ENCODE assay signal across 8 cellular contexts in genomic region chr12:1660304-1661187, GRCh38. TPM values are rescaled to one million over a fixed set of nuclear protein-coding genes. Genes with fewer than 3 reads are reported as not detected.
DNase-seq lines count a peak whose midpoint lies in the region; ATAC-seq and TF ChIP-seq lines count a peak whose summit lies in the region.

No MANE protein-coding gene starts in this region.

- H3K9me3 ChIP-seq in IMR-90 (ENCODE audit: control insufficient read depth, insufficient read depth, low read length), result no peaks in the 10 kb centered on the region
- H3K9me3 ChIP-seq in gastrocnemius medialis, result no peaks in the 10 kb centered on the region

- no peak overlapping the region for H4K8ac ChIP-seq in IMR-90 (ENCODE audit: low read depth in 2 of 2, low read length in 2 of 2)

- TF ChIP-seq POLR2A in IMR-90 (IDR thresholded peaks at IDR 0.05; ENCODE audit: low read depth, low read length) (no peak), gastrocnemius medialis (IDR thresholded peaks at IDR 0.05) (peak in 1 of 2 donors; percentile 47)

- 80% methylated on average over 1 of the region's 20 CpGs; no CpG with 5 or more reads in 1 of the 2 experiments for WGBS in IMR-90 (ENCODE audit: extremely low coverage in 2 of 2, insufficient read length in 1 of 2), 2 experiments

- dilution Hi-C loops in IMR-90 (cut with HindIII; ENCODE audit: low sequenced_read_pairs, unreplicated experiment), result no loop called here

- no peak overlapping the region for H3K18ac ChIP-seq in IMR-90 (ENCODE audit: low read depth, low read length)

- DNase-seq in IMR-90 (no peak), Right ventricle myocardium superior (peak; percentile 62), gastrocnemius medialis (peak; percentile 67 to 74), islet precursor cell (no peak), NCI-H1105 (lab: John Stamatoyannopoulos, UW) (no peak)
- peak; percentile 35 for DNase-seq in activated T-cell treated with anti-CD3 and anti-CD28 coated beads, Interleukin-2, amount 50 U/mL, for 72 hours

- CTCF ChIA-PET in IMR-90 (lab: Yijun Ruan, JAX), result no interaction called here

- no peak overlapping the region for H3K56ac ChIP-seq in IMR-90 (ENCODE audit: extremely low read depth, insufficient read depth, low read length)

- H3K4me2 ChIP-seq in IMR-90 (ENCODE audit: low read depth, low read length), result no peak overlapping the region

- no peak overlapping the region for H2BK120ac ChIP-seq in IMR-90 (ENCODE audit: low read depth, low read length)

- H3K36me3 ChIP-seq in IMR-90 (ENCODE audit: control insufficient read depth, insufficient read depth, low read length) (no peaks in the 10 kb centered on the region), gastrocnemius medialis (no peaks in the 10 kb centered on the region)

- H3K27ac Mint-ChIP-seq in activated T-cell treated with anti-CD3 and anti-CD28 coated beads, Interleukin-2, amount 50 U/mL, for 72 hours, result peak overlapping the region; percentile 9

- no peaks in the 10 kb centered on the region for H3K27me3 Mint-ChIP-seq in activated T-cell treated with anti-CD3 and anti-CD28 coated beads, Interleukin-2, amount 50 U/mL, for 72 hours (ENCODE audit: low read depth)

- H3K23ac ChIP-seq in IMR-90 (ENCODE audit: low read depth, low read length), result no peak overlapping the region

- POLR2A ChIA-PET in IMR-90 (lab: Charles Lee; ENCODE audit: unreplicated experiment), result no interaction called here

- H4K5ac ChIP-seq in IMR-90 (ENCODE audit: low read depth, low read length), result no peak overlapping the region

- peak overlapping the region; percentile 7 to 12 for H3K4me3 Mint-ChIP-seq in activated T-cell treated with anti-CD3 and anti-CD28 coated beads, Interleukin-2, amount 50 U/mL, for 72 hours

- no peak for TF ChIP-seq CTCF in IMR-90 (conservative IDR thresholded peaks at IDR 0.05; ENCODE audit: low read depth, low read length)
- TF ChIP-seq CTCF in gastrocnemius medialis (IDR thresholded peaks at IDR 0.05 in 4 of 5, conservative IDR thresholded peaks at IDR 0.05 in 1 of 5), result no peak

- no peak for TF ChIP-seq RAD21 in IMR-90 (IDR thresholded peaks at IDR 0.05; ENCODE audit: low read length)

- intact Hi-C loops in IMR-90 (cut with micrococcal nuclease), result no loop called here
- intact Hi-C loops in Right ventricle myocardium superior (cut with DNase I), result no loop called here
- intact Hi-C loops in gastrocnemius medialis (cut with DNase I; ENCODE audit: low total_unique reads), result loop anchor here (2.0 kb wide), 1 partner anchor 30 kb away; the partner anchor contains the start of gene ADIPOR2

- peaks cover 0 to 2% of the 10 kb centered on the region in 2 donors for H3K36me3 Mint-ChIP-seq in activated T-cell treated with anti-CD3 and anti-CD28 coated beads, Interleukin-2, amount 50 U/mL, for 72 hours (ENCODE audit: insufficient read depth in 2 of 2)

- peaks cover 2% of the 10 kb centered on the region; the same call in 1 of the 2 replicates for H3K4me1 ChIP-seq in IMR-90 (ENCODE audit: control insufficient read depth, insufficient read depth, low read length)
- H3K4me1 ChIP-seq in gastrocnemius medialis, result peaks cover 25 to 37% of the 10 kb centered on the region in 2 donors

- no peak overlapping the region for H4K91ac ChIP-seq in IMR-90 (ENCODE audit: insufficient read depth, low read depth, low read length)

- H3K9me1 ChIP-seq in IMR-90 (ENCODE audit: insufficient read depth, low read length), result 0 out of 2 replicates have a peak, but pooled peaks cover 4% of the 10 kb centered on the region

- H3K4ac ChIP-seq in IMR-90 (ENCODE audit: low read depth, low read length), result no peak overlapping the region

- no peak overlapping the region for H3K9ac ChIP-seq in IMR-90 (ENCODE audit: low read depth, low read length)

- peaks cover 13% of the 10 kb centered on the region for H3K4me1 Mint-ChIP-seq in activated T-cell treated with anti-CD3 and anti-CD28 coated beads, Interleukin-2, amount 50 U/mL, for 72 hours (ENCODE audit: low read depth)

- H3K4me3 ChIP-seq in IMR-90 (ENCODE audit: insufficient read depth, low read depth, low read length) (no peak overlapping the region), gastrocnemius medialis (peak overlapping the region in 2 of 4 donors; percentile 24 to 32)

- H4K20me1 ChIP-seq in IMR-90 (ENCODE audit: insufficient read depth, low read length), result peaks cover 4% of the 10 kb centered on the region; the same call in 1 of the 2 replicates

- no peaks in the 10 kb centered on the region for H3K79me1 ChIP-seq in IMR-90 (ENCODE audit: low read depth in 1 of 2, low read length in 2 of 2)

- H2BK15ac ChIP-seq in IMR-90 (ENCODE audit: low read depth, low read length), result no peak overlapping the region

- no peaks in the 10 kb centered on the region; the same call in 1 of the 2 replicates for H3K27me3 ChIP-seq in IMR-90 (ENCODE audit: control insufficient read depth, insufficient read depth, low read length)
- H3K27me3 ChIP-seq in gastrocnemius medialis, result peaks cover 0 to 3% (median 0%) of the 10 kb centered on the region in 3 donors

- ATAC-seq in IMR-90 (ENCODE audit: low read depth), result no peak
- ATAC-seq in activated T-cell treated with anti-CD3 and anti-CD28 coated beads, Interleukin-2, amount 50 U/mL, for 72 hours (replicated peaks in 1 of 2), result peak; percentile 20
- ATAC-seq in Right ventricle myocardium superior (ENCODE audit: poor library complexity), result peak; percentile 18
- ATAC-seq in gastrocnemius medialis, result peak; percentile 59 to 69
- no peak for ATAC-seq in HG02981 (IDR thresholded peaks at IDR 0.05; ENCODE audit: unreplicated experiment)
- no peak for ATAC-seq in GM18870 (IDR thresholded peaks at IDR 0.05; ENCODE audit: unreplicated experiment)

- no peak overlapping the region for H3K27ac ChIP-seq in IMR-90 (ENCODE audit: insufficient read depth, low read length)
- H3K27ac ChIP-seq in gastrocnemius medialis, result peak overlapping the region; percentile 85 to 90 (median 88)

- no TSS peak for BruUV-seq in IMR-90 (replicated peaks; lab: Mats Ljungman, UMichigan)

- H3K9me3 Mint-ChIP-seq in activated T-cell treated with anti-CD3 and anti-CD28 coated beads, Interleukin-2, amount 50 U/mL, for 72 hours, result peaks cover 0 to 1% of the 10 kb centered on the region in 2 donors

- H2AK5ac ChIP-seq in IMR-90 (ENCODE audit: low read depth, low read length), result no peak overlapping the region

- in situ Hi-C loops in IMR-90 (cut with MboI; ENCODE audit: low sequenced_read_pairs), result loop anchor here (25.0 kb wide), 1 partner anchor 627 kb away; no protein-coding TSS in a partner anchor
- in situ Hi-C loops in gastrocnemius medialis (cut with MboI; ENCODE audit: low sequenced_read_pairs in 4 of 4), result no loop called here

- H2BK5ac ChIP-seq in IMR-90 (ENCODE audit: low read depth, low read length, poor library complexity, severe bottlenecking), result no peak overlapping the region

- no peak overlapping the region for H2AK9ac ChIP-seq in IMR-90 (replicated peaks; ENCODE audit: low read depth, low read length, poor library complexity)

- H2AFZ ChIP-seq in IMR-90 (replicated peaks; ENCODE audit: low read length, poor library complexity), result peak overlapping the region; percentile 16

- no peak overlapping the region for H2BK20ac ChIP-seq in IMR-90 (ENCODE audit: low read depth, low read length)

- no peak overlapping the region for H3K14ac ChIP-seq in IMR-90 (replicated peaks; ENCODE audit: low read depth, low read length)

TF ChIP-seq in IMR-90, 13 proteins besides CTCF, POLR2A, EP300 and RAD21:
- TF ChIP-seq MAFK (IDR thresholded peaks at IDR 0.05; ENCODE audit: low read depth, low read length), result no peak
- TF ChIP-seq CEBPB (IDR thresholded peaks at IDR 0.05; ENCODE audit: low read depth, low read length), result no peak
- no peak for TF ChIP-seq SMC3 (IDR thresholded peaks at IDR 0.05; ENCODE audit: low read depth, low read length)
- no peak for TF ChIP-seq NFE2L2 (IDR thresholded peaks at IDR 0.05; ENCODE audit: low read depth, low read length)
- TF ChIP-seq ELK1 (IDR thresholded peaks at IDR 0.05; ENCODE audit: borderline replicate concordance, low read depth, low read length), result no peak

RNA-seq across cellular contexts. Expression of gene ADIPOR2, which starts 30.3 kb away (rescaled TPM):
- 24.9 and 27.2 TPM in 2 replicates for total RNA-seq in IMR-90 (2012; rRNA removed)
- polyA plus RNA-seq in IMR-90 (2012; rRNA removed), result 18.4 and 20.0 TPM in 2 replicates
- 7.1 and 11.4 TPM in 2 replicates for polyA plus RNA-seq in IMR-90 (2012; cell fraction: cytosol; rRNA removed)
- polyA plus RNA-seq in IMR-90 (2012; cell fraction: nucleus; rRNA removed; ENCODE audit: low replicate concordance), result 5.3 and 24.2 TPM in 2 replicates
- 10 to 100 TPM; 37.0 to 43.5 TPM for total RNA-seq in activated T-cell treated with anti-CD3 and anti-CD28 coated beads, Interleukin-2, amount 50 U/mL, for 72 hours
- 30.8 TPM for total RNA-seq in Right ventricle myocardium superior
- total RNA-seq in gastrocnemius medialis, result 10 to 100 TPM; 18.9 to 47.4 (median 25.1) TPM

RNA-seq across cellular contexts. Expression of gene WNT5B, which starts 31.5 kb away (rescaled TPM):
- total RNA-seq in IMR-90 (2012; rRNA removed) (96.1 and 102 TPM in 2 replicates), Right ventricle myocardium superior (3.2 TPM), gastrocnemius medialis (1 to 10 TPM in 2 of 4 donors, under 1 TPM in 2; 0.17 to 2.5 (median 0.88) TPM)
- polyA plus RNA-seq in IMR-90 (2012; rRNA removed), result 83.7 and 98.8 TPM in 2 replicates
- 77.8 and 101 TPM in 2 replicates for polyA plus RNA-seq in IMR-90 (2012; cell fraction: cytosol; rRNA removed)
- 49.1 and 91.4 TPM in 2 replicates for polyA plus RNA-seq in IMR-90 (2012; cell fraction: nucleus; rRNA removed; ENCODE audit: low replicate concordance)
- total RNA-seq in activated T-cell treated with anti-CD3 and anti-CD28 coated beads, Interleukin-2, amount 50 U/mL, for 72 hours, result under 1 TPM; 0.22 to 0.51 TPM

Comparison
In these comparisons a context has a peak if more than half of its experiments do, and no peak if none do; other contexts are left out.
1. ATAC-seq: peak in activated T-cell treated with anti-CD3 and anti-CD28 coated beads, Interleukin-2, amount 50 U/mL, for 72 hours (2 of 2), Right ventricle myocardium superior (single experiment) and gastrocnemius medialis (2 of 2); none in IMR-90 (single experiment), HG02981 (single experiment) and GM18870 (single experiment).
2. DNase-seq: peak in activated T-cell treated with anti-CD3 and anti-CD28 coated beads, Interleukin-2, amount 50 U/mL, for 72 hours (2 of 2), Right ventricle myocardium superior (single experiment) and gastrocnemius medialis (2 of 2); none in IMR-90 (single experiment), islet precursor cell (single experiment) and NCI-H1105 (single experiment).
3. RNA of gene WNT5B, which starts 31.5 kb away (total RNA-seq): 96.1 to 102 TPM in IMR-90; 3.2 TPM in Right ventricle myocardium superior (single experiment), 0.17 to 2.5 TPM in gastrocnemius medialis and 0.22 to 0.51 TPM in activated T-cell treated with anti-CD3 and anti-CD28 coated beads, Interleukin-2, amount 50 U/mL, for 72 hours; every median in the first group is over 10 times any median in the second.